Comparison of ENCODE assay signal across 18 cellular contexts in genomic region chr17:31459716-31460115, GRCh38.
"Had no signal": no experiment of that assay in that cellular context is flagged by ENCODE, and none has a peak within 500 bp of the region (broad histone marks: within the 10 kb centered on the region; RNA-seq: fewer than 3 reads in every experiment).

No MANE protein-coding gene starts in this region.

- H3K9me3 ChIP-seq: esophagus muscularis mucosa, gastroesophageal sphincter, heart left ventricle, left lung, lower lobe of right lung had no signal

- H3K4me1 ChIP-seq: foreskin keratinocyte, left lung, lower lobe of right lung had no signal

- H3K4me3 ChIP-seq: coronary artery, dorsolateral prefrontal cortex, esophagus muscularis mucosa, gastroesophageal sphincter, heart left ventricle, hepatocyte, left lung, lower lobe of right lung had no signal

- H2AFZ ChIP-seq: hepatocyte had no signal

- H3K4me2 ChIP-seq: hepatocyte had no signal

- DNase-seq: dermis blood vessel endothelial cell; dorsolateral prefrontal cortex; effector CD4-positive, alpha-beta T cell; effector memory CD4-positive, alpha-beta T cell; foreskin keratinocyte; heart left ventricle; hypothalamus; immature natural killer cell; left cardiac atrium; left lung; left ventricle myocardium superior; lower lobe of right lung; mesenchymal stem cell; midbrain had no signal

- H3K27me3 ChIP-seq: dorsolateral prefrontal cortex, gastroesophageal sphincter, heart left ventricle, hepatocyte, left lung had no signal

- H3K27ac ChIP-seq: coronary artery, esophagus muscularis mucosa, foreskin keratinocyte, gastroesophageal sphincter, heart left ventricle, hepatocyte, left lung, lower lobe of right lung had no signal

- H3K36me3 ChIP-seq: esophagus muscularis mucosa, gastroesophageal sphincter, heart left ventricle, left lung, lower lobe of right lung had no signal

- H3K79me2 ChIP-seq: hepatocyte had no signal

- ATAC-seq: foreskin keratinocyte, gastroesophageal sphincter, left lung, lower lobe of right lung had no signal
